Comparison of ENCODE assay signal across 8 cellular contexts in genomic region chr22:17629167-17629489, GRCh38. TPM values are rescaled to one million over a fixed set of nuclear protein-coding genes. Genes with fewer than 3 reads are reported as not detected.
A peak's percentile ranks its signal among the peaks of the same experiment; 100 is the strongest.
DNase-seq lines count a peak whose midpoint lies in the region; ATAC-seq and TF ChIP-seq lines count a peak whose summit lies in the region.

No MANE protein-coding gene starts in this region.

- CTCF ChIA-PET in MCF 10A (lab: Yijun Ruan, JAX): no interaction called here

- H3K4me3 ChIP-seq in mesenchymal stem cell (ENCODE audit: insufficient read depth in 1 of 2, low read depth in 1 of 2, low read length in 2 of 2): peak overlapping the region; percentile 66 to 100
- H3K4me3 ChIP-seq in uterus: peak overlapping the region; percentile 93 to 100

- H3K36me3 Mint-ChIP-seq in activated naive CD4-positive, alpha-beta T cell treated with anti-CD3 and anti-CD28 coated beads, Interleukin-2, amount 50 U/mL, for 24 hours: no peaks in the 10 kb centered on the region
- peaks cover 41% of the 10 kb centered on the region for H3K36me3 Mint-ChIP-seq in MCF 10A (ENCODE audit: insufficient read depth, unreplicated experiment)

- no peaks in the 10 kb centered on the region for H3K27me3 ChIP-seq in mesenchymal stem cell (ENCODE audit: control insufficient read depth in 1 of 2, insufficient read depth in 1 of 2, low read length in 2 of 2)
- H3K27me3 ChIP-seq in uterus: no peaks in the 10 kb centered on the region

- TSS peak; percentile 91 for BruUV-seq in MCF 10A (replicated peaks; lab: Mats Ljungman, UMichigan)

- peak overlapping the region; percentile 99 for H3K4me3 Mint-ChIP-seq in activated naive CD4-positive, alpha-beta T cell treated with anti-CD3 and anti-CD28 coated beads, Interleukin-2, amount 50 U/mL, for 24 hours
- H3K4me3 Mint-ChIP-seq in MCF 10A (ENCODE audit: unreplicated experiment): peak overlapping the region; percentile 98

- POLR2A ChIA-PET in MCF 10A (lab: Yijun Ruan, JAX): interaction anchor here (0.6 to 6.5 kb wide), 6 partner anchors 11 to 437 kb away, joined by 3 to 70 read pairs (median 4); partner anchors contain the start of gene BCL2L13

- H3K36me3 ChIP-seq in mesenchymal stem cell (ENCODE audit: control insufficient read depth in 1 of 2, insufficient read depth in 2 of 2, low read depth in 1 of 2, low read length in 2 of 2): peaks cover 7 to 15% of the 10 kb centered on the region in 2 experiments
- no peaks in the 10 kb centered on the region for H3K36me3 ChIP-seq in uterus

- H3K4me1 ChIP-seq in mesenchymal stem cell (ENCODE audit: control insufficient read depth, insufficient read depth, low read depth, low read length) (peaks cover 11% of the 10 kb centered on the region), uterus (peaks cover 6 to 8% of the 10 kb centered on the region in 2 donors)

- H3K9me3 ChIP-seq in mesenchymal stem cell (ENCODE audit: control insufficient read depth, low read length) (no peaks in the 10 kb centered on the region), uterus (no peaks in the 10 kb centered on the region)

- H3K4me1 Mint-ChIP-seq in activated naive CD4-positive, alpha-beta T cell treated with anti-CD3 and anti-CD28 coated beads, Interleukin-2, amount 50 U/mL, for 24 hours: peaks cover 26% of the 10 kb centered on the region
- peaks cover 13% of the 10 kb centered on the region for H3K4me1 Mint-ChIP-seq in MCF 10A (ENCODE audit: insufficient read depth, unreplicated experiment)

- H3K23ac ChIP-seq in mesenchymal stem cell (ENCODE audit: low read length in 2 of 2): no peak overlapping the region

- H3K27ac Mint-ChIP-seq in activated naive CD4-positive, alpha-beta T cell treated with anti-CD3 and anti-CD28 coated beads, Interleukin-2, amount 50 U/mL, for 24 hours: peak overlapping the region; percentile 98
- peak overlapping the region; percentile 98 for H3K27ac Mint-ChIP-seq in MCF 10A (ENCODE audit: low read depth, unreplicated experiment)

- H3K18ac ChIP-seq in mesenchymal stem cell (ENCODE audit: low read depth in 1 of 2, low read length in 2 of 2): peak overlapping the region; percentile 75 to 86

- peak overlapping the region; percentile 66 for H4K8ac ChIP-seq in mesenchymal stem cell (ENCODE audit: low read length)

- no CpG with 5 or more reads among the region's 1 CpG for whole genome bisulfite sequencing in mesenchymal stem cell

- peak overlapping the region; percentile 49 for H2BK120ac ChIP-seq in mesenchymal stem cell (ENCODE audit: low read depth, low read length)

- no peak for ATAC-seq in GM18909 (IDR thresholded peaks at IDR 0.05; ENCODE audit: poor library complexity, unreplicated experiment)
- no peak for ATAC-seq in HG03354 (IDR thresholded peaks at IDR 0.05; ENCODE audit: poor library complexity, severe bottlenecking, unreplicated experiment)

- H3K27ac ChIP-seq in mesenchymal stem cell (ENCODE audit: low read length, poor library complexity, severe bottlenecking) (peak overlapping the region; percentile 91), uterus (peak overlapping the region; percentile 91 to 93)

- peak overlapping the region; percentile 70 for H2AK5ac ChIP-seq in mesenchymal stem cell (ENCODE audit: low read length, severe bottlenecking)

- H3K14ac ChIP-seq in mesenchymal stem cell (ENCODE audit: low read length in 2 of 2): no peak overlapping the region

- peak overlapping the region; percentile 100 for H3K9ac ChIP-seq in mesenchymal stem cell (ENCODE audit: low read length)

- H2BK5ac ChIP-seq in mesenchymal stem cell (ENCODE audit: low read depth, low read length, poor library complexity, severe bottlenecking): no peak overlapping the region

- no peak overlapping the region for H2AFZ ChIP-seq in mesenchymal stem cell (ENCODE audit: low read depth, low read length)

- no peak for TF ChIP-seq POLR2A in uterus (IDR thresholded peaks at IDR 0.05)

- peaks cover 4% of the 10 kb centered on the region for H3K79me1 ChIP-seq in mesenchymal stem cell (replicated peaks; ENCODE audit: low read length, poor library complexity, severe bottlenecking)

- peak overlapping the region in 1 of 2 experiments; percentile 91 for H3K4ac ChIP-seq in mesenchymal stem cell (ENCODE audit: low read depth in 1 of 2, low read length in 2 of 2)

- peak overlapping the region; percentile 70 for H3K4me2 ChIP-seq in mesenchymal stem cell (ENCODE audit: low read length, poor library complexity, severe bottlenecking)

- no peak overlapping the region for H2BK15ac ChIP-seq in mesenchymal stem cell (ENCODE audit: low read depth, poor library complexity, severe bottlenecking)

- DNase-seq in activated naive CD4-positive, alpha-beta T cell treated with Interleukin-2 at 50 U/mL for 16 hours: no peak
- no peak for DNase-seq in MCF 10A (ENCODE audit: unreplicated experiment)
- no peak for DNase-seq in mesenchymal stem cell
- DNase-seq in uterus: no peak
- DNase-seq in nucleus accumbens (lab: John Stamatoyannopoulos, UW): no peak

- intact Hi-C loops in MCF 10A (cut with micrococcal nuclease): loop anchor here (2.0 kb wide), 1 partner anchor 78 kb away; no protein-coding TSS in a partner anchor
- intact Hi-C loops in uterus (cut with DNase I; ENCODE audit: low total_unique reads): no loop called here

- peak overlapping the region; percentile 80 for H4K91ac ChIP-seq in mesenchymal stem cell (ENCODE audit: low read length)

- H3K9me3 Mint-ChIP-seq in activated naive CD4-positive, alpha-beta T cell treated with anti-CD3 and anti-CD28 coated beads, Interleukin-2, amount 50 U/mL, for 24 hours: no peaks in the 10 kb centered on the region
- no peaks in the 10 kb centered on the region for H3K9me3 Mint-ChIP-seq in MCF 10A (ENCODE audit: unreplicated experiment)

- no peak overlapping the region for H2BK12ac ChIP-seq in mesenchymal stem cell (ENCODE audit: low read length in 2 of 2)

- no peaks in the 10 kb centered on the region for H3K27me3 Mint-ChIP-seq in activated naive CD4-positive, alpha-beta T cell treated with anti-CD3 and anti-CD28 coated beads, Interleukin-2, amount 50 U/mL, for 24 hours
- H3K27me3 Mint-ChIP-seq in MCF 10A (ENCODE audit: insufficient read depth, unreplicated experiment): no peaks in the 10 kb centered on the region

- TF ChIP-seq CTCF in MCF 10A (IDR thresholded peaks at IDR 0.05; ENCODE audit: unreplicated experiment) (no peak), uterus (IDR thresholded peaks at IDR 0.05) (no peak)

RNA-seq across cellular contexts. Expression of gene ATP6V1E1, which starts 0.6 kb away (rescaled TPM):
- total RNA-seq in MCF 10A (2022) (86.4 and 114 TPM in 2 replicates), uterus (100 to 1,000 TPM in 3 of 4 donors, 10 to 100 TPM in 1; 88.7 to 147 (median 121) TPM)
- 206 TPM for polyA plus RNA-seq in mesenchymal stem cell (2013, experiment 1 of 2)
- polyA plus RNA-seq in mesenchymal stem cell (2013, experiment 2 of 2): 208 TPM

RNA-seq across cellular contexts. Expression of gene BCL2L13, which starts 9.4 kb away (rescaled TPM):
- total RNA-seq in MCF 10A (2022): 53.6 and 75.1 TPM in 2 replicates
- polyA plus RNA-seq in mesenchymal stem cell (2013, experiment 1 of 2): 32.3 TPM
- polyA plus RNA-seq in mesenchymal stem cell (2013, experiment 2 of 2): 31.2 TPM
- total RNA-seq in uterus: 10 to 100 TPM; 15.3 to 35.3 (median 30.1) TPM
